ENCODE assay signal across 9 cellular contexts in the genomic region with DNA sequence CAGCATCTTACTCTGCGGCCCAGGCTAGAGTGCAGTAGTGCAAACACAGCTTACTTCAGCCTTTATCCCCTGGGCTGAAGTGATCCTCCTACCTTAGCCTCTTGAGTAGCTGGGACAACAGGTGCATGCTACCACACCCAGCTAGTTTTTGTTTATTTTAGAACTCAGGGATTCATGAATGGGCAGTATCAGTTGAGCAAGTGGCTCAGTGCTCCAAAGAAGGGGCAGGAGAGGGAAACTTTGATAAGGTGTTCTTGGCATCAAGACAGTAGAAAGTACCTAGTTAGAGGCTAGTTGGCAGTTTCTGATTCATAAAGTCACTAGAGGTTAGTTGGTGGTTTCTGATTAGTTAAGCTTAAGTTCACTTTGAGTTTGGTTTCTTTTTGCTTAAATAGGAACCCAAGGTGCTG. TPM values are rescaled to one million over a fixed set of nuclear protein-coding genes. Genes with fewer than 3 reads are reported as not detected.
DNase-seq lines count a peak whose midpoint lies in the region; ATAC-seq and TF ChIP-seq lines count a peak whose summit lies in the region.
"Had no signal": no experiment of that assay in that cellular context is flagged by ENCODE, and none has a peak within 500 bp of the region (broad histone marks: within the 10 kb centered on the region; RNA-seq: fewer than 3 reads in every experiment).

No MANE protein-coding gene starts in this region.

- H3K27me3 ChIP-seq in cardiac muscle cell (no peaks in the 10 kb centered on the region), transverse colon (no peaks in the 10 kb centered on the region)

- POLR2A ChIA-PET in MCF 10A (lab: Yijun Ruan, JAX): interaction anchor here (0.9 kb wide), 1 partner anchor 11 kb away, joined by 4 read pairs; no protein-coding TSS in a partner anchor

- in situ Hi-C loops in transverse colon (cut with MboI; ENCODE audit: low pct_ligation_motif_present in 1 of 4, low pct_unique_long_range_greater_than_20kb in 1 of 4, low sequenced_read_pairs in 3 of 4): no loop called here

- ATAC-seq in Right ventricle myocardium inferior (no peak), HG03060 (IDR thresholded peaks at IDR 0.05; ENCODE audit: low read depth, unreplicated experiment) (peak; percentile 65)

- H3K4me1 ChIP-seq in cardiac muscle cell (ENCODE audit: low read depth) (peaks cover 15% of the 10 kb centered on the region), transverse colon (peaks cover 0 to 38% (median 17%) of the 10 kb centered on the region in 4 donors)

- no peak overlapping the region for H3K27ac Mint-ChIP-seq in MCF 10A (ENCODE audit: low read depth, unreplicated experiment)

- 38 to 60% methylated on average over 1 of the region's 1 CpG for WGBS in transverse colon (ENCODE audit: low coverage in 1 of 2), 2 donors

- no peaks in the 10 kb centered on the region for H3K9me3 ChIP-seq in cardiac muscle cell (ENCODE audit: low read depth)
- H3K9me3 ChIP-seq in transverse colon: no peaks in the 10 kb centered on the region

- peaks cover 18% of the 10 kb centered on the region for H3K4me1 Mint-ChIP-seq in MCF 10A (ENCODE audit: insufficient read depth, unreplicated experiment)

- H3K9me3 Mint-ChIP-seq in MCF 10A (ENCODE audit: unreplicated experiment): no peaks in the 10 kb centered on the region

- H3K27ac ChIP-seq in cardiac muscle cell (peak overlapping the region; percentile 45), transverse colon (peak overlapping the region in 1 of 4 donors; percentile 13)

- no TSS peak for BruUV-seq in MCF 10A (replicated peaks; lab: Mats Ljungman, UMichigan)

- intact Hi-C loops in Right ventricle myocardium inferior (cut with DNase I): no loop called here
- intact Hi-C loops in transverse colon (cut with DNase I; ENCODE audit: low total_unique reads): no loop called here
- intact Hi-C loops in MCF 10A (cut with micrococcal nuclease): no loop called here

- H3K27me3 Mint-ChIP-seq in MCF 10A (ENCODE audit: insufficient read depth, unreplicated experiment): no peaks in the 10 kb centered on the region
- H3K27me3 Mint-ChIP-seq: CD4-positive, CD25-positive, alpha-beta regulatory T cell had no signal

- H3K4me3 Mint-ChIP-seq in MCF 10A (ENCODE audit: unreplicated experiment): no peak overlapping the region

- TF ChIP-seq POLR2A in transverse colon (IDR thresholded peaks at IDR 0.05): no peak

- TF ChIP-seq EP300 in transverse colon (IDR thresholded peaks at IDR 0.05; ENCODE audit: low read depth): no peak

- no peak overlapping the region for H3K4me3 ChIP-seq in cardiac muscle cell
- no peak overlapping the region for H3K4me3 ChIP-seq in transverse colon

- peaks cover 5% of the 10 kb centered on the region for H3K36me3 Mint-ChIP-seq in MCF 10A (ENCODE audit: insufficient read depth, unreplicated experiment)

- CTCF ChIA-PET in MCF 10A (lab: Yijun Ruan, JAX): interaction anchor here (0.6 to 0.7 kb wide), 2 partner anchors 34 to 197 kb away, joined by 3 to 4 read pairs; no protein-coding TSS in a partner anchor

- no peak for DNase-seq in cardiac muscle cell (ENCODE audit: low read depth in 1 of 2, low spot score in 1 of 2)
- no peak for DNase-seq in Right ventricle myocardium inferior (ENCODE audit: missing footprints)
- DNase-seq in RPMI8226: peak; percentile 66
- DNase-seq in stimulated activated CD4-positive, alpha-beta T cell treated with anti-CD3 and anti-CD28 coated beads, Interleukin-1b, Interleukin-23, amount 100 ng/mL, for 48 hours: no peak
- no peak for DNase-seq in Kasumi-1 (lab: John Stamatoyannopoulos, UW)
- DNase-seq in transverse colon: no peak
- DNase-seq in MCF 10A (ENCODE audit: unreplicated experiment): no peak

- H3K36me3 ChIP-seq in cardiac muscle cell (no peaks in the 10 kb centered on the region), transverse colon (no peaks in the 10 kb centered on the region)

- TF ChIP-seq CTCF in cardiac muscle cell (IDR thresholded peaks at IDR 0.05; ENCODE audit: low read depth, low read length) (no peak), transverse colon (IDR thresholded peaks at IDR 0.05) (no peak), MCF 10A (IDR thresholded peaks at IDR 0.05; ENCODE audit: unreplicated experiment) (no peak)

RNA-seq across cellular contexts. Expression of gene TRIM24, which starts 18.4 kb away (rescaled TPM):
- total RNA-seq in cardiac muscle cell: 79.5 and 99.2 TPM in 2 replicates
- polyA plus RNA-seq in cardiac muscle cell: 113 and 130 TPM in 2 replicates
- 17.1 TPM for total RNA-seq in Right ventricle myocardium inferior
- 10 to 100 TPM; 12.1 to 26.9 (median 19.6) TPM for total RNA-seq in transverse colon
- total RNA-seq in MCF 10A (2022): 10.2 and 11.9 TPM in 2 replicates
